21 cellular contexts compared by ENCODE assay signal in the genomic region with DNA sequence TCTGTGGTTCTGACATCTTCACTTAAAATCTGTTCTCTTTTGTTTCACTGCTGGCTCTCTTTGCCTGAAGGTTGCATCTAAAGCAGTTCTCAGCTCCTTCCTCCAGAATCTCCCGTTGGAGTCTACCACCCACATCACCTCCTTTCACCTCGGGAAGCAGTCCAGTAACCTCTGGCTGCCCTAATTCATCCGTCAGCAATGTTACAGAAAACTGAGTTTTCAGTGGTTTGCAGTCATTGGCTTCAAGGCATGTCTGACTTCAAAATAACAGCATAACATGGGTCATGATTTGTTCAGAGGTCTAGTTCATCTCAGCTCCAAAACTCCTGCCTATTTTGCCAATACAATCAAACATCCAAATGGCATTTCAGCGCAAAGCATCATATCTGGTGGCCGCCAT.
A peak's percentile ranks its signal among the peaks of the same experiment; 100 is the strongest.
DNase-seq lines count a peak whose midpoint lies in the region; ATAC-seq and TF ChIP-seq lines count a peak whose summit lies in the region.
"Had no signal": no experiment of that assay in that cellular context is flagged by ENCODE, and none has a peak within 500 bp of the region (broad histone marks: within the 10 kb centered on the region; RNA-seq: fewer than 3 reads in every experiment).

No MANE protein-coding gene starts in this region.

- H3K27ac Mint-ChIP-seq in endothelial cell (ENCODE audit: unreplicated experiment) (no peak overlapping the region), nephron progenitor cell (peak overlapping the region; percentile 40), mesothelial cell of epicardium (no peak overlapping the region)
- H3K27ac Mint-ChIP-seq: B cell; CD4-positive, CD25-positive, alpha-beta regulatory T cell had no signal

- peaks cover 5% of the 10 kb centered on the region for H3K27me3 Mint-ChIP-seq in endothelial cell (ENCODE audit: unreplicated experiment)
- peaks cover 6% of the 10 kb centered on the region for H3K27me3 Mint-ChIP-seq in nephron progenitor cell (ENCODE audit: low read depth, poor library complexity)
- H3K27me3 Mint-ChIP-seq in mesothelial cell of epicardium (ENCODE audit: low read depth), result no peaks in the 10 kb centered on the region
- H3K27me3 Mint-ChIP-seq: CD4-positive, CD25-positive, alpha-beta regulatory T cell had no signal

- no peaks in the 10 kb centered on the region for H3K4me1 ChIP-seq in thymus (ENCODE audit: control insufficient read depth, insufficient read depth, low read length)
- H3K4me1 ChIP-seq: BLaER1 had no signal

- peak; percentile 30 for ATAC-seq in left ventricle myocardium superior

- intact Hi-C loops in left ventricle myocardium superior (cut with micrococcal nuclease) (no loop called here), cardiac septum (cut with DNase I) (no loop called here)

- H3K27ac ChIP-seq in thymus (ENCODE audit: low read depth), result peak overlapping the region; percentile 31
- H3K27ac ChIP-seq: 22Rv1, BLaER1, C4-2B, GM23248 had no signal

- DNase-seq in left ventricle myocardium superior, result no peak
- DNase-seq in cardiac septum (ENCODE audit: low spot score), result no peak
- no peak for DNase-seq in endothelial cell (ENCODE audit: low spot score)
- DNase-seq in nephron progenitor cell, result no peak
- DNase-seq in GM19240 (ENCODE audit: insufficient read length, low spot score), result no peak
- DNase-seq in mesothelial cell of epicardium (ENCODE audit: low spot score in 2 of 2, unreplicated experiment in 2 of 2), result no peak
- no peak for DNase-seq in SKM-1 treated with dmso at 0.1 percent for 144 hours (lab: John Stamatoyannopoulos, UW; ENCODE audit: unreplicated experiment)
- DNase-seq: CD4-positive, CD25-positive, alpha-beta regulatory T cell; CD8-positive, alpha-beta memory T cell; DMS 273 treated with DMSO at 0.1 percent for 48 hours; DMS79; EL; GDM1; GM23248; H7; HCEC 1CT had no signal

- no peaks in the 10 kb centered on the region for H3K4me1 Mint-ChIP-seq in endothelial cell (ENCODE audit: unreplicated experiment)
- peaks cover 6% of the 10 kb centered on the region for H3K4me1 Mint-ChIP-seq in nephron progenitor cell
- H3K4me1 Mint-ChIP-seq in mesothelial cell of epicardium, result peaks cover 3% of the 10 kb centered on the region
- H3K4me1 Mint-ChIP-seq: B cell; CD8-positive, alpha-beta memory T cell had no signal

- H3K4me3 Mint-ChIP-seq in endothelial cell (ENCODE audit: unreplicated experiment) (peak overlapping the region; percentile 21), nephron progenitor cell (no peak overlapping the region), mesothelial cell of epicardium (no peak overlapping the region)
- H3K4me3 Mint-ChIP-seq: B cell; CD8-positive, alpha-beta memory T cell had no signal

- no peaks in the 10 kb centered on the region for H3K36me3 ChIP-seq in thymus (ENCODE audit: control insufficient read depth, insufficient read depth)
- H3K36me3 ChIP-seq: BLaER1 had no signal

- TF ChIP-seq CTCF in endothelial cell (IDR thresholded peaks at IDR 0.05; ENCODE audit: unreplicated experiment) (no peak), nephron progenitor cell (IDR thresholded peaks at IDR 0.05) (no peak), mesothelial cell of epicardium (IDR thresholded peaks at IDR 0.05; ENCODE audit: unreplicated experiment) (no peak)

- H3K4me3 ChIP-seq in thymus (ENCODE audit: low read length), result no peak overlapping the region
- H3K4me3 ChIP-seq: BLaER1, GM23248 had no signal

- peaks cover 47% of the 10 kb centered on the region for H3K36me3 Mint-ChIP-seq in endothelial cell (ENCODE audit: low read depth, unreplicated experiment)
- peaks cover 5% of the 10 kb centered on the region for H3K36me3 Mint-ChIP-seq in nephron progenitor cell (ENCODE audit: low read depth)
- peaks cover 33% of the 10 kb centered on the region for H3K36me3 Mint-ChIP-seq in mesothelial cell of epicardium
- H3K36me3 Mint-ChIP-seq: CD4-positive, CD25-positive, alpha-beta regulatory T cell had no signal

- 99% methylated on average over 5 of the region's 5 CpGs for WGBS in thymus

- H3K9me3 ChIP-seq in thymus (ENCODE audit: control insufficient read depth), result no peaks in the 10 kb centered on the region
- H3K9me3 ChIP-seq: BLaER1 had no signal

- no peaks in the 10 kb centered on the region for H3K9me3 Mint-ChIP-seq in endothelial cell (ENCODE audit: unreplicated experiment)
- no peaks in the 10 kb centered on the region for H3K9me3 Mint-ChIP-seq in nephron progenitor cell
- no peaks in the 10 kb centered on the region for H3K9me3 Mint-ChIP-seq in mesothelial cell of epicardium
- H3K9me3 Mint-ChIP-seq: CD8-positive, alpha-beta memory T cell had no signal

- no peaks in the 10 kb centered on the region for H3K27me3 ChIP-seq in thymus (ENCODE audit: control insufficient read depth, insufficient read depth)
- H3K27me3 ChIP-seq: BLaER1 had no signal
